1 cellular context compared by ENCODE assay signal in the genomic region with DNA sequence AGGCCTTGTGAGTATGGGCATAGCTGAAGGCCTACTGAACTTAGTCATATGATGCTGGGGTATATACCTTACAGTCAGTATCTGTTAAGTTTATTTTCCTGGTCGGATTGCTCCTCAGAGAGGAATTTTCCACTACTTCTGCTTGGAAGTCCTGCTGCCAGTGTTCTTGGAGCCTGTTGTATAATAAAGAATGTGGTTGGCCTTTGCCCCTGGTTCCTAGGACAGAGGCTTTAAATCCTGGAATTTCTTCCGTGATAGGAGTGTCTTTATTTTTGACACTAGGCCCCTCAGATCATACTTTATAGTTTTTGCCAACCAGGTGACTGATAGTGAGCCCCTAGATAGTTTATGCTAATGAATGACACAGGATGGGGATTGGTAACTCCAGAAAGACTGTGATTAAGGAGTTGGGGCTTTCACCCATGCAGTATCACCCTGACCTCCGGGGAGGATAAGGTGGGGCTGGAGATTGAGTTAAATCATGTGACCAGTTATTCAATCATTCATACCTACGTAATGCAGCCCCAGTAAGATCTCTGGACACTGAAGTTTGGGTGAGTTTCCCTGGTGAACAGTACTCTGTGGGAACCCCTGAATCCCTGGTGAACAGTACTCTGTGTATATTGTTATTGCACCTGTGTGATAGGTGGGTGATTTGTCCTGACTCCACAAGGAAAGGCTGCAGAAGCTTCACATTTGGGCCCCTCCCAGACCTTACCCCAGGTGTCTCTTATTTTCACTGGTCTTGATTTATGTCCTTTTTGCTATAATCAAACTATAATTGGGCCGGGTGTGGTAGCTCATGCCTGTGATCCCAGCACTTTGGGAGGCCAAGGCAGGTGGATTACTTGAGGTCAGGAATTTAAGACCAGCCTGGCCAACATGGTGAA.
TF ChIP-seq lines count a peak whose summit lies in the region.

No MANE protein-coding gene starts in this region.

TF ChIP-seq in GM23338, 12 proteins besides CTCF, POLR2A, EP300 and RAD21 (continued from another document):
- TF ChIP-seq, protein P1, sequence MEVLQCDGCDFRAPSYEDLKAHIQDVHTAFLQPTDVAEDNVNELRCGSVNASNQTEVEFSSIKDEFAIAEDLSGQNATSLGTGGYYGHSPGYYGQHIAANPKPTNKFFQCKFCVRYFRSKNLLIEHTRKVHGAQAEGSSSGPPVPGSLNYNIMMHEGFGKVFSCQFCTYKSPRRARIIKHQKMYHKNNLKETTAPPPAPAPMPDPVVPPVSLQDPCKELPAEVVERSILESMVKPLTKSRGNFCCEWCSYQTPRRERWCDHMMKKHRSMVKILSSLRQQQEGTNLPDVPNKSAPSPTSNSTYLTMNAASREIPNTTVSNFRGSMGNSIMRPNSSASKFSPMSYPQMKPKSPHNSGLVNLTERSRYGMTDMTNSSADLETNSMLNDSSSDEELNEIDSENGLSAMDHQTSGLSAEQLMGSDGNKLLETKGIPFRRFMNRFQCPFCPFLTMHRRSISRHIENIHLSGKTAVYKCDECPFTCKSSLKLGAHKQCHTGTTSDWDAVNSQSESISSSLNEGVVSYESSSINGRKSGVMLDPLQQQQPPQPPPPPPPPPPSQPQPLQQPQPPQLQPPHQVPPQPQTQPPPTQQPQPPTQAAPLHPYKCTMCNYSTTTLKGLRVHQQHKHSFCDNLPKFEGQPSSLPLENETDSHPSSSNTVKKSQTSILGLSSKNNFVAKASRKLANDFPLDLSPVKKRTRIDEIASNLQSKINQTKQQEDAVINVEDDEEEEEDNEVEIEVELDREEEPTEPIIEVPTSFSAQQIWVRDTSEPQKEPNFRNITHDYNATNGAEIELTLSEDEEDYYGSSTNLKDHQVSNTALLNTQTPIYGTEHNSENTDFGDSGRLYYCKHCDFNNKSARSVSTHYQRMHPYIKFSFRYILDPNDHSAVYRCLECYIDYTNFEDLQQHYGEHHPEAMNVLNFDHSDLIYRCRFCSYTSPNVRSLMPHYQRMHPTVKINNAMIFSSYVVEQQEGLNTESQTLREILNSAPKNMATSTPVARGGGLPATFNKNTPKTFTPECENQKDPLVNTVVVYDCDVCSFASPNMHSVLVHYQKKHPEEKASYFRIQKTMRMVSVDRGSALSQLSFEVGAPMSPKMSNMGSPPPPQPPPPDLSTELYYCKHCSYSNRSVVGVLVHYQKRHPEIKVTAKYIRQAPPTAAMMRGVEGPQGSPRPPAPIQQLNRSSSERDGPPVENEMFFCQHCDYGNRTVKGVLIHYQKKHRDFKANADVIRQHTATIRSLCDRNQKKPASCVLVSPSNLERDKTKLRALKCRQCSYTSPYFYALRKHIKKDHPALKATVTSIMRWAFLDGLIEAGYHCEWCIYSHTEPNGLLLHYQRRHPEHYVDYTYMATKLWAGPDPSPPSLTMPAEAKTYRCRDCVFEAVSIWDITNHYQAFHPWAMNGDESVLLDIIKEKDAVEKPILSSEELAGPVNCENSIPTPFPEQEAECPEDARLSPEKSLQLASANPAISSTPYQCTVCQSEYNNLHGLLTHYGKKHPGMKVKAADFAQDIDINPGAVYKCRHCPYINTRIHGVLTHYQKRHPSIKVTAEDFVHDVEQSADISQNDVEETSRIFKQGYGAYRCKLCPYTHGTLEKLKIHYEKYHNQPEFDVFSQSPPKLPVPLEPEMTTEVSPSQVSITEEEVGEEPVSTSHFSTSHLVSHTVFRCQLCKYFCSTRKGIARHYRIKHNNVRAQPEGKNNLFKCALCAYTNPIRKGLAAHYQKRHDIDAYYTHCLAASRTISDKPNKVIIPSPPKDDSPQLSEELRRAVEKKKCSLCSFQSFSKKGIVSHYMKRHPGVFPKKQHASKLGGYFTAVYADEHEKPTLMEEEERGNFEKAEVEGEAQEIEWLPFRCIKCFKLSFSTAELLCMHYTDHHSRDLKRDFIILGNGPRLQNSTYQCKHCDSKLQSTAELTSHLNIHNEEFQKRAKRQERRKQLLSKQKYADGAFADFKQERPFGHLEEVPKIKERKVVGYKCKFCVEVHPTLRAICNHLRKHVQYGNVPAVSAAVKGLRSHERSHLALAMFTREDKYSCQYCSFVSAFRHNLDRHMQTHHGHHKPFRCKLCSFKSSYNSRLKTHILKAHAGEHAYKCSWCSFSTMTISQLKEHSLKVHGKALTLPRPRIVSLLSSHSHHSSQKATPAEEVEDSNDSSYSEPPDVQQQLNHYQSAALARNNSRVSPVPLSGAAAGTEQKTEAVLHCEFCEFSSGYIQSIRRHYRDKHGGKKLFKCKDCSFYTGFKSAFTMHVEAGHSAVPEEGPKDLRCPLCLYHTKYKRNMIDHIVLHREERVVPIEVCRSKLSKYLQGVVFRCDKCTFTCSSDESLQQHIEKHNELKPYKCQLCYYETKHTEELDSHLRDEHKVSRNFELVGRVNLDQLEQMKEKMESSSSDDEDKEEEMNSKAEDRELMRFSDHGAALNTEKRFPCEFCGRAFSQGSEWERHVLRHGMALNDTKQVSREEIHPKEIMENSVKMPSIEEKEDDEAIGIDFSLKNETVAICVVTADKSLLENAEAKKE (CRISPR knock-in tag; IDR thresholded peaks at IDR 0.05): no peak
- TF ChIP-seq POLR2AphosphoS5 (IDR thresholded peaks at IDR 0.05; ENCODE audit: low read depth): no peak
- TF ChIP-seq REST (IDR thresholded peaks at IDR 0.05; ENCODE audit: unreplicated experiment): no peak
- TF ChIP-seq ZNF331 (CRISPR knock-in tag; IDR thresholded peaks at IDR 0.05; ENCODE audit: low read depth): no peak
- no peak for TF ChIP-seq ETS1 (IDR thresholded peaks at IDR 0.05)
- no peak for TF ChIP-seq CREB1 (CRISPR knock-in tag; IDR thresholded peaks at IDR 0.05; ENCODE audit: low read depth)
- TF ChIP-seq STAT1 (IDR thresholded peaks at IDR 0.05; ENCODE audit: unreplicated experiment): no peak
- no peak for TF ChIP-seq EZH2phosphoT487 (IDR thresholded peaks at IDR 0.05; ENCODE audit: unreplicated experiment)
- TF ChIP-seq ZNF114 (CRISPR knock-in tag; IDR thresholded peaks at IDR 0.05): no peak
- TF ChIP-seq EZH2 (IDR thresholded peaks at IDR 0.05; ENCODE audit: low read depth, unreplicated experiment): no peak
TF ChIP-seq in GM23338: peak in this region for 0.
